31 cellular contexts compared by ENCODE assay signal in the genomic region with DNA sequence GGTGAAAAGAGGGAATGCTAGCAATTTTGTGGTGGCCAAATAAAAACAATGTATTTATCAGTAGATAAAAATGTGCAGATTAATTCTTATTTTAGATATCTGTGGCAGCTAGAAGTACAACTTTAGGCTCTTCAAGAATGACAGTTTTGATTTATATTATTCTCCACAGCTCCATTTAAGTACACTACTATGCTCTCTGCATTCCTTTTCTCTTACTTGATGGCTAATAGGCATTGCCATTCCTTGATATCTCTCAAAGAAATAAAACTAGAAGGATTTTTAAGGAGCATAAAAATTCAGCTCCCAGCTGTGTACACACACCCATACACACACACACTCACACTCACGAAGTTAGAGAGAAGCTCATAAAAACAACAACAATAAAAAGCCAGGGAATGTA.
"Had no signal": no experiment of that assay in that cellular context is flagged by ENCODE, and none has a peak within 500 bp of the region (broad histone marks: within the 10 kb centered on the region; RNA-seq: fewer than 3 reads in every experiment).

No MANE protein-coding gene starts in this region.

- H3K9me3 Mint-ChIP-seq: activated CD8-positive, alpha-beta T cell treated with anti-CD3 and anti-CD28 coated beads for 36 hours; activated naive CD4-positive, alpha-beta T cell treated with anti-CD3 and anti-CD28 coated beads, Interleukin-2, amount 50 U/mL, for 72 hours; activated T-helper 2 cell treated with anti-CD3 and anti-CD28 coated beads, Interferon-gamma antibody, Interleukin-2, Interleukin-4, amounts not matched to agents 10 μg/mL and 5 μg/mL and 100 μg/mL, durations not matched to agents 14 hours and 24 hours and 36 hours; stimulated activated memory B cell treated with anti-CD40 and anti-IgM and Interleukin-4, amounts not matched to agents 10 μg/mL and 1 μg/mL and 100 μg/mL, for 72 hours; stimulated activated naive CD8-positive, alpha-beta T cell treated with anti-CD3 and anti-CD28 coated beads, Interleukin-15, amount 100 ng/mL, for 72 hours; type B pancreatic cell had no signal

- H3K4me1 ChIP-seq: body of pancreas, esophagus squamous epithelium, left lung, lower lobe of right lung, prostate gland, sigmoid colon, vagina had no signal

- H3K4me3 ChIP-seq: body of pancreas, esophagus squamous epithelium, left lung, lower lobe of right lung, ovary, prostate gland, sigmoid colon, smooth muscle cell, vagina had no signal

- H3K27me3 ChIP-seq: body of pancreas, esophagus squamous epithelium, left lung, ovary, sigmoid colon, vagina had no signal

- H3K4me1 Mint-ChIP-seq: nephron progenitor cell; stimulated activated memory B cell treated with anti-CD40 and anti-IgM and Interleukin-4, amounts not matched to agents 10 μg/mL and 1 μg/mL and 100 μg/mL, for 72 hours; stimulated activated naive CD8-positive, alpha-beta T cell treated with anti-CD3 and anti-CD28 coated beads, Interleukin-15, amount 100 ng/mL, for 72 hours had no signal

- H3K27me3 Mint-ChIP-seq: activated CD8-positive, alpha-beta T cell treated with anti-CD3 and anti-CD28 coated beads for 36 hours; stimulated activated naive CD8-positive, alpha-beta T cell treated with anti-CD3 and anti-CD28 coated beads, Interleukin-15, amount 100 ng/mL, for 72 hours; type B pancreatic cell had no signal

- ATAC-seq: activated CD8-positive, alpha-beta T cell treated with anti-CD3 and anti-CD28 coated beads for 36 hours; activated naive CD4-positive, alpha-beta T cell treated with anti-CD3 and anti-CD28 coated beads, Interleukin-2, amount 50 U/mL, for 72 hours; body of pancreas; left lung; lower lobe of right lung; stimulated activated memory B cell treated with anti-CD40 and anti-IgM and Interleukin-4, amounts not matched to agents 10 μg/mL and 1 μg/mL and 100 μg/mL, for 72 hours; stimulated activated naive CD8-positive, alpha-beta T cell treated with anti-CD3 and anti-CD28 coated beads, Interleukin-15, amount 100 ng/mL, for 72 hours; T-helper 17 cell; WTC11 had no signal

- H3K4me2 ChIP-seq: smooth muscle cell had no signal

- H3K4me3 Mint-ChIP-seq: activated CD8-positive, alpha-beta T cell treated with anti-CD3 and anti-CD28 coated beads for 36 hours; nephron progenitor cell; stimulated activated memory B cell treated with anti-CD40 and anti-IgM and Interleukin-4, amounts not matched to agents 10 μg/mL and 1 μg/mL and 100 μg/mL, for 72 hours; stimulated activated naive CD8-positive, alpha-beta T cell treated with anti-CD3 and anti-CD28 coated beads, Interleukin-15, amount 100 ng/mL, for 72 hours; T-helper 17 cell; type B pancreatic cell; WTC11 had no signal

- H3K9me3 ChIP-seq: body of pancreas, esophagus squamous epithelium, left lung, lower lobe of right lung, ovary, prostate gland, sigmoid colon, vagina had no signal

- H3K36me3 ChIP-seq: esophagus squamous epithelium, left lung, lower lobe of right lung, ovary, prostate gland, sigmoid colon, vagina had no signal

- H3K27ac ChIP-seq: body of pancreas, epithelial cell of prostate, esophagus squamous epithelium, left lung, lower lobe of right lung, ovary, prostate gland, sigmoid colon, vagina had no signal

- DNase-seq: activated CD4-positive, alpha-beta T cell treated with anti-CD3 and anti-CD28 coated beads for 1 hour; activated CD4-positive, alpha-beta T cell treated with anti-CD3 and anti-CD28 coated beads, Interleukin-2, amount 50 U/mL, for 1 hour; activated CD8-positive, alpha-beta T cell treated with anti-CD3 and anti-CD28 coated beads for 36 hours; activated naive CD4-positive, alpha-beta T cell; activated T-cell treated with anti-CD3 and anti-CD28 coated beads, Interleukin-2, amount 50 U/mL, for 48 hours; anterior cingulate cortex; body of pancreas; dermis blood vessel endothelial cell; effector CD8-positive, alpha-beta T cell; esophagus squamous epithelium; left lung; lower lobe of right lung; mesenchymal stem cell; nephron progenitor cell; ovary; sigmoid colon; stimulated activated CD4-positive, alpha-beta T cell treated with anti-CD3 and anti-CD28 coated beads, Interleukin-1b, Interleukin-23, amount 100 ng/mL, for 48 hours; stimulated activated CD4-positive, alpha-beta T cell treated with anti-CD3 and anti-CD28 coated beads, Interleukin-4, amount 100 ng/mL, for 4 hours; stimulated activated CD8-positive, alpha-beta memory T cell treated with anti-CD3 and anti-CD28 coated beads, Interleukin-4, amount 100 ng/mL, for 48 hours; stimulated activated naive CD8-positive, alpha-beta T cell treated with anti-CD3 and anti-CD28 coated beads, Interleukin-15, amount 100 ng/mL, for 72 hours; substantia nigra; T-helper 17 cell had no signal

- H3K36me3 Mint-ChIP-seq: activated naive CD4-positive, alpha-beta T cell treated with anti-CD3 and anti-CD28 coated beads, Interleukin-2, amount 50 U/mL, for 72 hours; stimulated activated memory B cell treated with anti-CD40 and anti-IgM and Interleukin-4, amounts not matched to agents 10 μg/mL and 1 μg/mL and 100 μg/mL, for 72 hours; type B pancreatic cell had no signal
